Comparison of ENCODE assay signal across 8 cellular contexts in the genomic region with DNA sequence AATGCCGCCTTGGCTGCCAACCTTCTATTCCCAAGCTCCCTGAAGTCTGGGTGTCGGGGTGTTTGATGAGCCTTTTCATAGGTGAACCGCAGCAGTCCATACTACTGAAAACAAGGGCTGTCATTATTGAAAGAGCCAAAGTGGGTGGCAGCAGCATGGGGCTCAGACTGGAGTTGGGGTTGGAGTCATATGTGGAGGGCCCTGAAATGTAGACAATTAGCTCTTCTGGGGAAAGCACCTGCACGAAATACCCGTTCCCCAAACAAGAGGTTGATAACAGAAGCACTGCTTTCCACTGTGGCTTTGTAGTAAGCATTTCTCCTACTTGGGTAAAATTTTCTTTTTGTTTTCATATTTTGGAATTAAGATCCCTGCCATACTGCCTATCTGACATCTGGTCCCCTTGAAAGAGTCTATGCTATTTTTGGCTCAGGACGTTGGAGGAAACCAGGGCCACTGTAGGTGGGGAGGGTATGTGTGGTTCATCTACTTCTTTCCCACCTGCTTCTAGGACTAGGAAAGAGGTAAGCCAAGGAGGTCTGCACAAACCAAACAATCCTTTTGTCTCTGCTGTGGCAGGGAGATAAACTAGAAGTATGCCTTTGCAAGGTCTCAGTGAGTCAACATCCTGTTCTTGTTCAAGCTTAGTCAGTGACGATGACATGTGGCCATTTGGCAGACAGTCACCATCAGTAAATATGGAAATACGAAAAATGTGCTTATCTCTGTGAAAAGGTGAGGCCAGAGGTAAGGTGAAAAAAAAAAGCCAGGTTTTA.
DNase-seq lines count a peak whose midpoint lies in the region; ATAC-seq, FAIRE-seq and TF ChIP-seq lines count a peak whose summit lies in the region.

No MANE protein-coding gene starts in this region.

- H3K4me2 ChIP-seq in K562 (ENCODE audit: insufficient read depth, low read length): no peak overlapping the region

- TF ChIP-seq CTCF in Caco-2 (IDR thresholded peaks at IDR 0.05; ENCODE audit: insufficient read depth in 1 of 2, low read depth in 1 of 2, low read length in 1 of 2, severe bottlenecking in 1 of 2, unreplicated experiment in 1 of 2) (no peak), K562 (IDR thresholded peaks at IDR 0.05 in 2 of 3, conservative IDR thresholded peaks at IDR 0.05 in 1 of 3; ENCODE audit: insufficient read depth in 2 of 3, low read depth in 1 of 3, low read length in 3 of 3) (no peak), GM20000 (IDR thresholded peaks at IDR 0.05; ENCODE audit: extremely low read depth, missing control alignments) (no peak)

- TF ChIP-seq POLR2A in K562 (conservative IDR thresholded peaks at IDR 0.05): no peak

- no peaks in the 10 kb centered on the region for H3K9me3 Mint-ChIP-seq in Caco-2 (ENCODE audit: unreplicated experiment)

- no peak overlapping the region for H3K9ac ChIP-seq in K562 (ENCODE audit: insufficient read depth in 1 of 2, low read depth in 2 of 2, low read length in 2 of 2)

- POLR2A ChIA-PET in Caco-2 (lab: Charles Lee) (no interaction called here), K562 (lab: Yijun Ruan, JAX) (no interaction called here)

- H4K20me1 ChIP-seq in K562 (replicated peaks; ENCODE audit: control insufficient read depth, insufficient read depth, low read length): no peaks in the 10 kb centered on the region

- H3K27ac ChIP-seq in K562 (ENCODE audit: extremely low read depth, low read depth, low read length): no peak overlapping the region
- H3K27ac ChIP-seq in mesodermal cell (ENCODE audit: low read depth, low read length, severe bottlenecking): peak overlapping the region; percentile 30

- H3K9me1 ChIP-seq in K562 (ENCODE audit: control insufficient read depth, insufficient read depth, low read length): no peaks in the 10 kb centered on the region

- CTCF ChIA-PET in Caco-2 (lab: Charles Lee): no interaction called here
- CTCF ChIA-PET in K562 (lab: Yijun Ruan, JAX; ENCODE audit: low intra/inter-chr PET ratio): no interaction called here

- H3K27me3 ChIP-seq in Caco-2 (replicated peaks; ENCODE audit: control insufficient read depth, insufficient read depth, low read length) (no peaks in the 10 kb centered on the region), K562 (ENCODE audit: control insufficient read depth in 2 of 2, insufficient read depth in 2 of 2, low read length in 2 of 2) (no peaks in the 10 kb centered on the region), H7 (ENCODE audit: control insufficient read depth, insufficient read depth, low read length) (no peaks in the 10 kb centered on the region)

- H3K36me3 ChIP-seq in Caco-2 (ENCODE audit: control insufficient read depth, insufficient read depth, low read length) (no peaks in the 10 kb centered on the region), K562 (ENCODE audit: control insufficient read depth, insufficient read depth, low read length) (no peaks in the 10 kb centered on the region), mesodermal cell (ENCODE audit: control insufficient read depth, insufficient read depth, low read length) (peaks cover 2% of the 10 kb centered on the region), H7 (replicated peaks; ENCODE audit: control insufficient read depth, insufficient read depth, low read length) (no peaks in the 10 kb centered on the region)

- no peak overlapping the region for H2AFZ ChIP-seq in K562 (ENCODE audit: low read depth, low read length)

- H3K79me2 ChIP-seq in K562 (ENCODE audit: control insufficient read depth, insufficient read depth, low read length): no peaks in the 10 kb centered on the region

- FAIRE-seq in K562 (lab: Jason Lieb, UNC): peak; percentile 26

- ATAC-seq in K562 (peak; percentile 59), GM18867 (IDR thresholded peaks at IDR 0.05; ENCODE audit: unreplicated experiment) (no peak), GM19463 (IDR thresholded peaks at IDR 0.05; ENCODE audit: unreplicated experiment) (no peak)

- WGBS in K562 (ENCODE audit: insufficient coverage, low coverage, missing lambda C conversion rate): 1% methylated on average over 8 of the region's 8 CpGs
- 79 to 82% methylated on average over 5 to 6 of the region's 8 CpGs for WGBS in mesodermal cell (ENCODE audit: insufficient coverage in 2 of 2), 2 experiments

- H3K4me1 Mint-ChIP-seq in Caco-2 (ENCODE audit: low read depth, unreplicated experiment): peaks cover 8% of the 10 kb centered on the region

- in situ Hi-C loops in K562 (cut with MboI): no loop called here

- TF ChIP-seq RAD21 in K562 (CRISPR knock-in tag; conservative IDR thresholded peaks at IDR 0.05 in 1 of 2, IDR thresholded peaks at IDR 0.05 in 1 of 2): no peak

- H3K27me3 Mint-ChIP-seq in Caco-2 (ENCODE audit: insufficient read depth, unreplicated experiment): no peaks in the 10 kb centered on the region

- H3K9me3 ChIP-seq in Caco-2: no peaks in the 10 kb centered on the region
- no peaks in the 10 kb centered on the region for H3K9me3 ChIP-seq in K562 (replicated peaks; ENCODE audit: control insufficient read depth, insufficient read depth, low read depth, low read length)
- H3K9me3 ChIP-seq in mesodermal cell (ENCODE audit: control insufficient read depth, low read length): no peaks in the 10 kb centered on the region

- H3K4me3 ChIP-seq in Caco-2 (ENCODE audit: low read depth, low read length): no peak overlapping the region
- no peak overlapping the region for H3K4me3 ChIP-seq in K562
- no peak overlapping the region for H3K4me3 ChIP-seq in mesodermal cell (ENCODE audit: extremely low read depth, insufficient read depth, low read length, poor library complexity, severe bottlenecking)
- no peak overlapping the region for H3K4me3 ChIP-seq in H7 (ENCODE audit: insufficient read depth, low read depth, low read length)

- H3K4me1 ChIP-seq in Caco-2 (peaks cover 16% of the 10 kb centered on the region), K562 (replicated peaks in 1 of 2; ENCODE audit: control insufficient read depth in 2 of 2, insufficient read depth in 2 of 2, low read length in 2 of 2) (no peaks in the 10 kb centered on the region; a peak in 1 of 5 replicates), mesodermal cell (ENCODE audit: control insufficient read depth, insufficient read depth, low read length, poor library complexity, severe bottlenecking) (peaks cover 22% of the 10 kb centered on the region)

- H3K36me3 Mint-ChIP-seq in Caco-2 (ENCODE audit: insufficient read depth, unreplicated experiment): peaks cover 22% of the 10 kb centered on the region

- peak overlapping the region; percentile 35 for H3K27ac Mint-ChIP-seq in Caco-2 (ENCODE audit: unreplicated experiment)

- peak overlapping the region; percentile 37 for H3K4me3 Mint-ChIP-seq in Caco-2 (ENCODE audit: unreplicated experiment)

- DNase-seq in Caco-2 (peak; percentile 56 to 58), LHCN-M2 (ENCODE audit: low read depth) (peak; percentile 74), K562 (ENCODE audit: extremely low read depth in 1 of 4, low spot score in 3 of 4) (peak in 3 of 4 experiments; percentile 9 to 34 (median 11)), H7 (no peak), GM20000 (ENCODE audit: low spot score) (no peak)

- intact Hi-C loops in Caco-2 (cut with micrococcal nuclease; ENCODE audit: unreplicated experiment) (no loop called here), K562 (cut with micrococcal nuclease) (no loop called here)

- no peak for TF ChIP-seq EP300 in K562 (IDR thresholded peaks at IDR 0.05; ENCODE audit: low read length)

- BruUV-seq in Caco-2 (replicated peaks; lab: Mats Ljungman, UMichigan) (no TSS peak), K562 (replicated peaks; lab: Mats Ljungman, UMichigan) (no TSS peak)

TF ChIP-seq in K562, 482 proteins besides CTCF, POLR2A, EP300 and RAD21 (continues in another document):
- TF ChIP-seq ATF3 (IDR thresholded peaks at IDR 0.05) (peak; percentile 56), ATF3 (CRISPR knock-in tag; conservative IDR thresholded peaks at IDR 0.05) (no peak), CBFA2T3 (IDR thresholded peaks at IDR 0.05) (peak; percentile 83), SUPT5H (IDR thresholded peaks at IDR 0.05) (no peak), ZNF740 (CRISPR knock-in tag; IDR thresholded peaks at IDR 0.05) (no peak), ZNF740 (tag; IDR thresholded peaks at IDR 0.05) (no peak), HMBOX1 (IDR thresholded peaks at IDR 0.05) (0 out of 2 replicates have a peak, but pooled peaks have one; percentile 30), ZSCAN32 (CRISPR knock-in tag; IDR thresholded peaks at IDR 0.05) (no peak), SMARCA4 (IDR thresholded peaks at IDR 0.05) (peak; percentile 50), BRCA1 (IDR thresholded peaks at IDR 0.05) (no peak), BRCA1 (CRISPR knock-in tag; IDR thresholded peaks at IDR 0.05) (no peak), ZNF431 (CRISPR knock-in tag; IDR thresholded peaks at IDR 0.05) (no peak), MYNN (IDR thresholded peaks at IDR 0.05) (no peak), MYNN (CRISPR knock-in tag; IDR thresholded peaks at IDR 0.05) (no peak), MEF2A (IDR thresholded peaks at IDR 0.05; ENCODE audit: control insufficient read depth, low read depth, low read length) (peak; percentile 69; the same call in 1 of the 2 replicates)

Comparison
In these comparisons a context has a peak if more than half of its experiments do, and no peak if none do; other contexts are left out.
1. DNase-seq: peak in Caco-2 (2 of 2), LHCN-M2 (single experiment) and K562 (3 of 4); none in H7 (single experiment) and GM20000 (single experiment).